Comparison of ENCODE assay signal across 9 cellular contexts in genomic region chr2:96261328-96262003, GRCh38. TPM values are rescaled to one million over a fixed set of nuclear protein-coding genes. Genes with fewer than 3 reads are reported as not detected.
DNase-seq lines count a peak whose midpoint lies in the region; ATAC-seq and TF ChIP-seq lines count a peak whose summit lies in the region.
"Had no signal": no experiment of that assay in that cellular context is flagged by ENCODE, and none has a peak within 500 bp of the region (broad histone marks: within the 10 kb centered on the region; RNA-seq: fewer than 3 reads in every experiment).

No MANE protein-coding gene starts in this region.

- H3K4me2 ChIP-seq in OCI-LY1 (ENCODE audit: low read length): no peak overlapping the region

- intact Hi-C loops in right cardiac atrium (cut with DNase I) (loop anchor here (5.0 to 10.0 kb wide), 3 partner anchors 54 to 117 kb away; partner anchors contain the start of genes DUSP2 (in 2 of the 4) and STARD7 (in 2 of the 4)), gastrocnemius medialis (cut with DNase I; ENCODE audit: low total_unique reads) (loop anchor here (2.0 to 10.0 kb wide), 3 partner anchors 73 to 237 kb away; partner anchors contain the start of genes DUSP2 and NCAPH)

- TF ChIP-seq CTCF in OCI-LY1 (IDR thresholded peaks at IDR 0.05; ENCODE audit: low read length) (no peak), gastrocnemius medialis (IDR thresholded peaks at IDR 0.05 in 4 of 5, conservative IDR thresholded peaks at IDR 0.05 in 1 of 5) (no peak)

- 76% methylated on average over 6 of the region's 6 CpGs for WGBS in right cardiac atrium

- in situ Hi-C loops in gastrocnemius medialis (cut with MboI; ENCODE audit: low sequenced_read_pairs in 4 of 4): loop anchor here in 2 of 4 donors (5.0 to 25.0 kb wide), 3 partner anchors 59 to 249 kb away; partner anchors contain the start of genes ASTL (in 1 of the 2) and DUSP2 (in 1 of the 2)

- peaks cover 5% of the 10 kb centered on the region for H3K27me3 Mint-ChIP-seq in CD4-positive, CD25-positive, alpha-beta regulatory T cell

- peak overlapping the region in 2 of 3 donors; percentile 81 to 83 for H3K27ac Mint-ChIP-seq in CD4-positive, CD25-positive, alpha-beta regulatory T cell

- H3K4me3 Mint-ChIP-seq in CD4-positive, CD25-positive, alpha-beta regulatory T cell: peak overlapping the region in 2 of 4 donors; percentile 41 to 63

- no peak overlapping the region for H2AFZ ChIP-seq in OCI-LY1 (ENCODE audit: low read length)

- H3F3A ChIP-seq in OCI-LY1 (ENCODE audit: insufficient read depth, low read length): no peaks in the 10 kb centered on the region

- H3K27ac ChIP-seq in CD4-positive, CD25-positive, alpha-beta regulatory T cell (ENCODE audit: insufficient read depth, low read length, poor library complexity, severe bottlenecking): peak overlapping the region; percentile 23
- H3K27ac ChIP-seq in OCI-LY1 (ENCODE audit: low read depth, low read length, poor library complexity, severe bottlenecking) (peak overlapping the region; percentile 80), right cardiac atrium (ENCODE audit: low read length) (peak overlapping the region; percentile 97), gastrocnemius medialis (peak overlapping the region; percentile 94 to 99 (median 96))

- no peaks in the 10 kb centered on the region for H3K9me2 ChIP-seq in OCI-LY1 (ENCODE audit: low read depth, low read length)

- no peak for TF ChIP-seq POLR2A in gastrocnemius medialis (IDR thresholded peaks at IDR 0.05)

- H4K20me1 ChIP-seq in OCI-LY1 (ENCODE audit: insufficient read depth, low read length): no peaks in the 10 kb centered on the region

- no peaks in the 10 kb centered on the region for H3K27me3 ChIP-seq in CD4-positive, CD25-positive, alpha-beta regulatory T cell (ENCODE audit: control insufficient read depth, insufficient read depth, low read length)
- H3K27me3 ChIP-seq in OCI-LY1 (ENCODE audit: insufficient read depth, low read length): no peaks in the 10 kb centered on the region
- no peaks in the 10 kb centered on the region for H3K27me3 ChIP-seq in right cardiac atrium (ENCODE audit: control insufficient read depth, insufficient read depth)
- H3K27me3 ChIP-seq in gastrocnemius medialis: no peaks in the 10 kb centered on the region

- peaks cover 60% of the 10 kb centered on the region for H3K4me1 ChIP-seq in CD4-positive, CD25-positive, alpha-beta regulatory T cell (ENCODE audit: control insufficient read depth, insufficient read depth, low read length, poor library complexity, severe bottlenecking)
- H3K4me1 ChIP-seq in OCI-LY1 (ENCODE audit: insufficient read depth, low read length, severe bottlenecking): peaks cover 50% of the 10 kb centered on the region
- peaks cover 37% of the 10 kb centered on the region for H3K4me1 ChIP-seq in right cardiac atrium (ENCODE audit: control insufficient read depth, insufficient read depth, low read length)
- H3K4me1 ChIP-seq in gastrocnemius medialis: peaks cover 81 to 84% of the 10 kb centered on the region in 2 donors

- H3K9me3 Mint-ChIP-seq in CD4-positive, CD25-positive, alpha-beta regulatory T cell: no peaks in the 10 kb centered on the region

- no peak for DNase-seq in CD4-positive, CD25-positive, alpha-beta regulatory T cell
- no peak for DNase-seq in right cardiac atrium
- DNase-seq in gastrocnemius medialis: no peak
- no peak for DNase-seq in CD1c-positive myeloid dendritic cell (ENCODE audit: extremely low spot score)
- no peak for DNase-seq in NCI-H510A treated with DMSO at 0.1 percent for 48 hours (lab: John Stamatoyannopoulos, UW)
- DNase-seq: NCI-H1436 treated with DMSO at 0.1 percent for 48 hours had no signal

- H3K9me3 ChIP-seq in CD4-positive, CD25-positive, alpha-beta regulatory T cell (ENCODE audit: control insufficient read depth in 2 of 2, low read length in 2 of 2): no peaks in the 10 kb centered on the region
- no peaks in the 10 kb centered on the region for H3K9me3 ChIP-seq in OCI-LY1 (ENCODE audit: low read length)
- H3K9me3 ChIP-seq in right cardiac atrium (ENCODE audit: control insufficient read depth, low read length): no peaks in the 10 kb centered on the region
- no peaks in the 10 kb centered on the region for H3K9me3 ChIP-seq in gastrocnemius medialis

- H3K4me1 Mint-ChIP-seq in CD4-positive, CD25-positive, alpha-beta regulatory T cell: peaks cover 21 to 85% (median 54%) of the 10 kb centered on the region in 4 donors

- H3K79me2 ChIP-seq in OCI-LY1 (ENCODE audit: insufficient read depth, low read length): peaks cover 10% of the 10 kb centered on the region; the same call in 1 of the 2 replicates

- H3K4me3 ChIP-seq in CD4-positive, CD25-positive, alpha-beta regulatory T cell (ENCODE audit: low read depth, low read length): no peak overlapping the region
- H3K4me3 ChIP-seq in OCI-LY1 (ENCODE audit: low read depth, low read length, poor library complexity, severe bottlenecking): no peak overlapping the region
- H3K4me3 ChIP-seq in right cardiac atrium (ENCODE audit: low read length): no peak overlapping the region
- H3K4me3 ChIP-seq in gastrocnemius medialis: no peak overlapping the region

- peaks cover 16% of the 10 kb centered on the region for H3K36me3 Mint-ChIP-seq in CD4-positive, CD25-positive, alpha-beta regulatory T cell

- H3K9ac ChIP-seq in OCI-LY1 (ENCODE audit: low read length): no peak overlapping the region; the same call in 1 of the 2 replicates

- no peak for ATAC-seq in CD4-positive, CD25-positive, alpha-beta regulatory T cell (ENCODE audit: low read depth in 2 of 2)
- ATAC-seq in right cardiac atrium (no peak), gastrocnemius medialis (no peak), GM19328 (IDR thresholded peaks at IDR 0.05; ENCODE audit: unreplicated experiment) (no peak), GM21825 (IDR thresholded peaks at IDR 0.05; ENCODE audit: unreplicated experiment) (no peak)

- H3K36me3 ChIP-seq in CD4-positive, CD25-positive, alpha-beta regulatory T cell (ENCODE audit: control insufficient read depth, insufficient read depth, low read length): peaks cover 43% of the 10 kb centered on the region
- H3K36me3 ChIP-seq in OCI-LY1 (ENCODE audit: insufficient read depth, low read length) (peaks cover 27% of the 10 kb centered on the region; the same call in 1 of the 2 replicates), gastrocnemius medialis (peaks cover 0 to 5% of the 10 kb centered on the region in 2 donors)

RNA-seq across cellular contexts. Expression of gene TMEM127, which starts 4.3 kb away (rescaled TPM):
- 54.3 TPM for total RNA-seq in CD4-positive, CD25-positive, alpha-beta regulatory T cell
- 10 to 100 TPM; 27.6 to 40.4 (median 37.4) TPM for polyA plus RNA-seq in CD4-positive, CD25-positive, alpha-beta regulatory T cell
- total RNA-seq in right cardiac atrium: 10 to 100 TPM; 77.8 to 90.0 (median 84.8) TPM
- 37.0 TPM for polyA plus RNA-seq in right cardiac atrium
- total RNA-seq in gastrocnemius medialis: 10 to 100 TPM; 27.1 to 38.8 (median 30.9) TPM

RNA-seq across cellular contexts. Expression of gene CIAO1, which starts 4.6 kb away (rescaled TPM):
- total RNA-seq in CD4-positive, CD25-positive, alpha-beta regulatory T cell: 60.3 TPM
- 100 to 1,000 TPM in 1 of 4 donors, 10 to 100 TPM in 3; 83.0 to 102 (median 94.7) TPM for polyA plus RNA-seq in CD4-positive, CD25-positive, alpha-beta regulatory T cell
- total RNA-seq in right cardiac atrium: 10 to 100 TPM; 52.2 to 60.5 (median 56.0) TPM
- polyA plus RNA-seq in right cardiac atrium: 30.3 TPM
- total RNA-seq in gastrocnemius medialis: 100 to 1,000 TPM in 1 of 4 donors, 10 to 100 TPM in 3; 73.5 to 102 (median 95.6) TPM

RNA-seq across cellular contexts. Expression of gene SNRNP200, which starts 43.9 kb away (rescaled TPM):
- total RNA-seq in CD4-positive, CD25-positive, alpha-beta regulatory T cell: 295 TPM
- polyA plus RNA-seq in CD4-positive, CD25-positive, alpha-beta regulatory T cell: 10 to 100 TPM; 67.4 to 89.4 (median 83.4) TPM
- total RNA-seq in right cardiac atrium: 10 to 100 TPM; 57.8 to 63.8 (median 60.4) TPM
- 41.1 TPM for polyA plus RNA-seq in right cardiac atrium
- 10 to 100 TPM; 51.1 to 89.8 (median 67.4) TPM for total RNA-seq in gastrocnemius medialis

RNA-seq across cellular contexts. Expression of gene STARD7, which starts 52.8 kb away (rescaled TPM):
- 97.2 TPM for total RNA-seq in CD4-positive, CD25-positive, alpha-beta regulatory T cell
- 100 to 1,000 TPM; 177 to 208 (median 197) TPM for polyA plus RNA-seq in CD4-positive, CD25-positive, alpha-beta regulatory T cell
- 100 to 1,000 TPM; 142 to 184 (median 156) TPM for total RNA-seq in right cardiac atrium
- 61.9 TPM for polyA plus RNA-seq in right cardiac atrium
- 100 to 1,000 TPM; 237 to 512 (median 313) TPM for total RNA-seq in gastrocnemius medialis

Comparison
In these comparisons a context has a peak if more than half of its experiments do, and no peak if none do; other contexts are left out.
1. H3K27ac ChIP-seq: peak in every context shown above with its lines; median percentile 97 in right cardiac atrium; 96 in gastrocnemius medialis; 80 in OCI-LY1; 23 in CD4-positive, CD25-positive, alpha-beta regulatory T cell.